Comparison of ENCODE assay signal across 1 cellular context in the genomic region with DNA sequence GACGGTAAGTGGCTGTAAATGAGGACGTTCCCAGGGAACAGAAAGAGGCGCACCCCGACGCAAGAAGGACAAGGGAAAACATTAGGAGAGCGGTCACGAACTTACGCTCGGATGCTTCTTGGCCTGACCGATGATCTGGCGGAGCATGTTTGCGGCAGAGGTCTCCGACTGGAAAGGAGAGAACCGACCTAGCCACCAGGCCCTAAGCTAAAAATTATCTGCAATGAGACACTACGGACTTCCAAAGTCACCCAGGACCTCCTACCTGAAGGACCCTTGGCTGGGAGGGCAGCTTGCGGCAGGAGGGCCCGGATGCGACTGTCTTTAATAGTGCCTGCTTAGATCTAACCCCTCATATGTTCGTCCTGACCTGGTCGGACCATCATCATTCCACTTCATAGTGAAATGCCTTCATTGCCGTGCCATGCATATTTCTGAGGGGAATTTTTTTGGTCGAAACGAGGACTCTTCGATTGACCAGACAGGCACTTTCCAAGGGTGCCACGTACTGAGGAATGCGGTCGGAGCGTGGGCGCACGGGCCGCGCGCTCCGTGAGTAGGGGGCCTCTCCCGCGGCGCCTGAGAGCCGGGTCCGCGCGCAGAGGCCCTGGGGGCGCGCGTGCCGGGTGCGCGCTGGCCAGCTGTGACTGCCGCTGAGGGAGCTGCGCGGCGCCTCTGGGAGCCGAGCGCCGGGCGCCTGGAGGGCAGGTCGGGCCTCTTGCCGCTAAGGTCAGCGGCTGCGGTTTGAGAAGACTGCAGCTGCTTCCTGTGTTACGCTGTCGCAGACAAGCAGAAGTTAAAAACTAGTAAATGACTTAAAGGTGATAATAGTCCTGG.
TF ChIP-seq lines count a peak whose summit lies in the region.

No MANE protein-coding gene starts in this region.

TF ChIP-seq in HepG2, 621 proteins besides CTCF, POLR2A, EP300 and RAD21 (continued from another document and continues in another):
- TF ChIP-seq PHB2 (IDR thresholded peaks at IDR 0.05; ENCODE audit: partially characterized antibody), result no peak
- TF ChIP-seq JUN (CRISPR knock-in tag; IDR thresholded peaks at IDR 0.05), result no peak
- TF ChIP-seq TGIF2 (CRISPR knock-in tag; IDR thresholded peaks at IDR 0.05), result no peak
- peak; percentile 86 for TF ChIP-seq KMT2A (CRISPR knock-in tag; IDR thresholded peaks at IDR 0.05)
- TF ChIP-seq, protein P1, sequence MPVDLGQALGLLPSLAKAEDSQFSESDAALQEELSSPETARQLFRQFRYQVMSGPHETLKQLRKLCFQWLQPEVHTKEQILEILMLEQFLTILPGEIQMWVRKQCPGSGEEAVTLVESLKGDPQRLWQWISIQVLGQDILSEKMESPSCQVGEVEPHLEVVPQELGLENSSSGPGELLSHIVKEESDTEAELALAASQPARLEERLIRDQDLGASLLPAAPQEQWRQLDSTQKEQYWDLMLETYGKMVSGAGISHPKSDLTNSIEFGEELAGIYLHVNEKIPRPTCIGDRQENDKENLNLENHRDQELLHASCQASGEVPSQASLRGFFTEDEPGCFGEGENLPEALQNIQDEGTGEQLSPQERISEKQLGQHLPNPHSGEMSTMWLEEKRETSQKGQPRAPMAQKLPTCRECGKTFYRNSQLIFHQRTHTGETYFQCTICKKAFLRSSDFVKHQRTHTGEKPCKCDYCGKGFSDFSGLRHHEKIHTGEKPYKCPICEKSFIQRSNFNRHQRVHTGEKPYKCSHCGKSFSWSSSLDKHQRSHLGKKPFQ (CRISPR knock-in tag; IDR thresholded peaks at IDR 0.05; ENCODE audit: insufficient replicate concordance), result no peak
- TF ChIP-seq ZNF230 (CRISPR knock-in tag; IDR thresholded peaks at IDR 0.05), result peak; percentile 54; the same call in 1 of the 2 replicates
- TF ChIP-seq MLLT10 (CRISPR knock-in tag; IDR thresholded peaks at IDR 0.05), result 0 out of 2 replicates have a peak, but pooled peaks have one; percentile 33
- peak; percentile 64; the same call in 1 of the 2 replicates for TF ChIP-seq ZSCAN25 (CRISPR knock-in tag; IDR thresholded peaks at IDR 0.05)
- peak; percentile 85 for TF ChIP-seq KLF6 (CRISPR knock-in tag; IDR thresholded peaks at IDR 0.05)
- no peak for TF ChIP-seq RFX5 (IDR thresholded peaks at IDR 0.05; ENCODE audit: low read depth, low read length)
- no peak for TF ChIP-seq TCF12 (IDR thresholded peaks at IDR 0.05)
- 0 out of 2 replicates have a peak, but pooled peaks have one; percentile 32 for TF ChIP-seq TCF12 (CRISPR knock-in tag; IDR thresholded peaks at IDR 0.05)
- no peak; the same call in 1 of the 2 replicates for TF ChIP-seq ZBTB38 (CRISPR knock-in tag; IDR thresholded peaks at IDR 0.05)
- no peak for TF ChIP-seq ZNF468 (CRISPR knock-in tag; IDR thresholded peaks at IDR 0.05)
- peak; percentile 93 for TF ChIP-seq NKX3-1 (CRISPR knock-in tag; IDR thresholded peaks at IDR 0.05)
- peak; percentile 40; the same call in 1 of the 2 replicates for TF ChIP-seq ZNF839 (CRISPR knock-in tag; IDR thresholded peaks at IDR 0.05; ENCODE audit: borderline replicate concordance)
- TF ChIP-seq MIER2 (CRISPR knock-in tag; IDR thresholded peaks at IDR 0.05), result no peak
- TF ChIP-seq HHEX (CRISPR knock-in tag; IDR thresholded peaks at IDR 0.05), result no peak
- TF ChIP-seq, protein P2, sequence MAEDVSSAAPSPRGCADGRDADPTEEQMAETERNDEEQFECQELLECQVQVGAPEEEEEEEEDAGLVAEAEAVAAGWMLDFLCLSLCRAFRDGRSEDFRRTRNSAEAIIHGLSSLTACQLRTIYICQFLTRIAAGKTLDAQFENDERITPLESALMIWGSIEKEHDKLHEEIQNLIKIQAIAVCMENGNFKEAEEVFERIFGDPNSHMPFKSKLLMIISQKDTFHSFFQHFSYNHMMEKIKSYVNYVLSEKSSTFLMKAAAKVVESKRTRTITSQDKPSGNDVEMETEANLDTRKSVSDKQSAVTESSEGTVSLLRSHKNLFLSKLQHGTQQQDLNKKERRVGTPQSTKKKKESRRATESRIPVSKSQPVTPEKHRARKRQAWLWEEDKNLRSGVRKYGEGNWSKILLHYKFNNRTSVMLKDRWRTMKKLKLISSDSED (CRISPR knock-in tag; IDR thresholded peaks at IDR 0.05), result no peak
- peak; percentile 78; the same call in 1 of the 2 replicates for TF ChIP-seq ZNF317 (CRISPR knock-in tag; IDR thresholded peaks at IDR 0.05)
- no peak for TF ChIP-seq ZNF460 (CRISPR knock-in tag; IDR thresholded peaks at IDR 0.05; ENCODE audit: borderline replicate concordance)
- no peak for TF ChIP-seq KDM4B (CRISPR knock-in tag; IDR thresholded peaks at IDR 0.05)
- TF ChIP-seq KAT7 (CRISPR knock-in tag; IDR thresholded peaks at IDR 0.05; ENCODE audit: borderline replicate concordance), result peak; percentile 85; the same call in 1 of the 2 replicates
- TF ChIP-seq, protein P3, sequence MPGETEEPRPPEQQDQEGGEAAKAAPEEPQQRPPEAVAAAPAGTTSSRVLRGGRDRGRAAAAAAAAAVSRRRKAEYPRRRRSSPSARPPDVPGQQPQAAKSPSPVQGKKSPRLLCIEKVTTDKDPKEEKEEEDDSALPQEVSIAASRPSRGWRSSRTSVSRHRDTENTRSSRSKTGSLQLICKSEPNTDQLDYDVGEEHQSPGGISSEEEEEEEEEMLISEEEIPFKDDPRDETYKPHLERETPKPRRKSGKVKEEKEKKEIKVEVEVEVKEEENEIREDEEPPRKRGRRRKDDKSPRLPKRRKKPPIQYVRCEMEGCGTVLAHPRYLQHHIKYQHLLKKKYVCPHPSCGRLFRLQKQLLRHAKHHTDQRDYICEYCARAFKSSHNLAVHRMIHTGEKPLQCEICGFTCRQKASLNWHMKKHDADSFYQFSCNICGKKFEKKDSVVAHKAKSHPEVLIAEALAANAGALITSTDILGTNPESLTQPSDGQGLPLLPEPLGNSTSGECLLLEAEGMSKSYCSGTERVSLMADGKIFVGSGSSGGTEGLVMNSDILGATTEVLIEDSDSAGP (CRISPR knock-in tag; IDR thresholded peaks at IDR 0.05; ENCODE audit: borderline replicate concordance), result peak; percentile 74
- TF ChIP-seq, protein P4, sequence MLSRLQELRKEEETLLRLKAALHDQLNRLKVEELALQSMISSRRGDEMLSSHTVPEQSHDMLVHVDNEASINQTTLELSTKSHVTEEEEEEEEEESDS (CRISPR knock-in tag; IDR thresholded peaks at IDR 0.05; ENCODE audit: borderline replicate concordance), result no peak; the same call in 1 of the 2 replicates
- TF ChIP-seq, protein P5, sequence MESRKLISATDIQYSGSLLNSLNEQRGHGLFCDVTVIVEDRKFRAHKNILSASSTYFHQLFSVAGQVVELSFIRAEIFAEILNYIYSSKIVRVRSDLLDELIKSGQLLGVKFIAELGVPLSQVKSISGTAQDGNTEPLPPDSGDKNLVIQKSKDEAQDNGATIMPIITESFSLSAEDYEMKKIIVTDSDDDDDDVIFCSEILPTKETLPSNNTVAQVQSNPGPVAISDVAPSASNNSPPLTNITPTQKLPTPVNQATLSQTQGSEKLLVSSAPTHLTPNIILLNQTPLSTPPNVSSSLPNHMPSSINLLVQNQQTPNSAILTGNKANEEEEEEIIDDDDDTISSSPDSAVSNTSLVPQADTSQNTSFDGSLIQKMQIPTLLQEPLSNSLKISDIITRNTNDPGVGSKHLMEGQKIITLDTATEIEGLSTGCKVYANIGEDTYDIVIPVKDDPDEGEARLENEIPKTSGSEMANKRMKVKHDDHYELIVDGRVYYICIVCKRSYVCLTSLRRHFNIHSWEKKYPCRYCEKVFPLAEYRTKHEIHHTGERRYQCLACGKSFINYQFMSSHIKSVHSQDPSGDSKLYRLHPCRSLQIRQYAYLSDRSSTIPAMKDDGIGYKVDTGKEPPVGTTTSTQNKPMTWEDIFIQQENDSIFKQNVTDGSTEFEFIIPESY (CRISPR knock-in tag; IDR thresholded peaks at IDR 0.05), result no peak
- TF ChIP-seq CCDC6 (CRISPR knock-in tag; IDR thresholded peaks at IDR 0.05), result peak; percentile 79
- TF ChIP-seq NPAS2 (CRISPR knock-in tag; IDR thresholded peaks at IDR 0.05; ENCODE audit: borderline replicate concordance), result no peak
- TF ChIP-seq EZH2 (conservative IDR thresholded peaks at IDR 0.05; ENCODE audit: low read depth, low read length), result no peak
- no peak for TF ChIP-seq ZFP36L2 (CRISPR knock-in tag; IDR thresholded peaks at IDR 0.05)
- TF ChIP-seq SSRP1 (CRISPR knock-in tag; IDR thresholded peaks at IDR 0.05), result 0 out of 2 replicates have a peak, but pooled peaks have one; percentile 38
- TF ChIP-seq ZNF274 (CRISPR knock-in tag; IDR thresholded peaks at IDR 0.05), result no peak; the same call in 1 of the 2 replicates
- TF ChIP-seq ZFY (CRISPR knock-in tag; IDR thresholded peaks at IDR 0.05), result peak; percentile 95
- TF ChIP-seq GABPA (IDR thresholded peaks at IDR 0.05; ENCODE audit: low read depth, low read length), result no peak
- peak; percentile 74 for TF ChIP-seq GABPA (CRISPR knock-in tag; IDR thresholded peaks at IDR 0.05; ENCODE audit: low read depth)
- TF ChIP-seq ZNF337 (CRISPR knock-in tag; IDR thresholded peaks at IDR 0.05; ENCODE audit: borderline replicate concordance, low read depth), result no peak
- peak; percentile 76 for TF ChIP-seq ZNF781 (CRISPR knock-in tag; IDR thresholded peaks at IDR 0.05; ENCODE audit: borderline replicate concordance, not compliant biosample characterization)
- no peak for TF ChIP-seq SP4 (CRISPR knock-in tag; IDR thresholded peaks at IDR 0.05)
- peak; percentile 72; the same call in 1 of the 2 replicates for TF ChIP-seq MAF1 (CRISPR knock-in tag; IDR thresholded peaks at IDR 0.05; ENCODE audit: borderline replicate concordance)
- TF ChIP-seq ZKSCAN8 (CRISPR knock-in tag; IDR thresholded peaks at IDR 0.05; ENCODE audit: borderline replicate concordance), result peak; percentile 26; the same call in 1 of the 2 replicates
- TF ChIP-seq SRY (CRISPR knock-in tag; IDR thresholded peaks at IDR 0.05), result no peak
- no peak for TF ChIP-seq SMARCC2 (IDR thresholded peaks at IDR 0.05)
- TF ChIP-seq ATRX (CRISPR knock-in tag; IDR thresholded peaks at IDR 0.05; ENCODE audit: borderline replicate concordance), result no peak
- TF ChIP-seq, protein P6, sequence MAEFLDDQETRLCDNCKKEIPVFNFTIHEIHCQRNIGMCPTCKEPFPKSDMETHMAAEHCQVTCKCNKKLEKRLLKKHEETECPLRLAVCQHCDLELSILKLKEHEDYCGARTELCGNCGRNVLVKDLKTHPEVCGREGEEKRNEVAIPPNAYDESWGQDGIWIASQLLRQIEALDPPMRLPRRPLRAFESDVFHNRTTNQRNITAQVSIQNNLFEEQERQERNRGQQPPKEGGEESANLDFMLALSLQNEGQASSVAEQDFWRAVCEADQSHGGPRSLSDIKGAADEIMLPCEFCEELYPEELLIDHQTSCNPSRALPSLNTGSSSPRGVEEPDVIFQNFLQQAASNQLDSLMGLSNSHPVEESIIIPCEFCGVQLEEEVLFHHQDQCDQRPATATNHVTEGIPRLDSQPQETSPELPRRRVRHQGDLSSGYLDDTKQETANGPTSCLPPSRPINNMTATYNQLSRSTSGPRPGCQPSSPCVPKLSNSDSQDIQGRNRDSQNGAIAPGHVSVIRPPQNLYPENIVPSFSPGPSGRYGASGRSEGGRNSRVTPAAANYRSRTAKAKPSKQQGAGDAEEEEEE (CRISPR knock-in tag; IDR thresholded peaks at IDR 0.05; ENCODE audit: borderline replicate concordance), result no peak
- TF ChIP-seq, protein P7, sequence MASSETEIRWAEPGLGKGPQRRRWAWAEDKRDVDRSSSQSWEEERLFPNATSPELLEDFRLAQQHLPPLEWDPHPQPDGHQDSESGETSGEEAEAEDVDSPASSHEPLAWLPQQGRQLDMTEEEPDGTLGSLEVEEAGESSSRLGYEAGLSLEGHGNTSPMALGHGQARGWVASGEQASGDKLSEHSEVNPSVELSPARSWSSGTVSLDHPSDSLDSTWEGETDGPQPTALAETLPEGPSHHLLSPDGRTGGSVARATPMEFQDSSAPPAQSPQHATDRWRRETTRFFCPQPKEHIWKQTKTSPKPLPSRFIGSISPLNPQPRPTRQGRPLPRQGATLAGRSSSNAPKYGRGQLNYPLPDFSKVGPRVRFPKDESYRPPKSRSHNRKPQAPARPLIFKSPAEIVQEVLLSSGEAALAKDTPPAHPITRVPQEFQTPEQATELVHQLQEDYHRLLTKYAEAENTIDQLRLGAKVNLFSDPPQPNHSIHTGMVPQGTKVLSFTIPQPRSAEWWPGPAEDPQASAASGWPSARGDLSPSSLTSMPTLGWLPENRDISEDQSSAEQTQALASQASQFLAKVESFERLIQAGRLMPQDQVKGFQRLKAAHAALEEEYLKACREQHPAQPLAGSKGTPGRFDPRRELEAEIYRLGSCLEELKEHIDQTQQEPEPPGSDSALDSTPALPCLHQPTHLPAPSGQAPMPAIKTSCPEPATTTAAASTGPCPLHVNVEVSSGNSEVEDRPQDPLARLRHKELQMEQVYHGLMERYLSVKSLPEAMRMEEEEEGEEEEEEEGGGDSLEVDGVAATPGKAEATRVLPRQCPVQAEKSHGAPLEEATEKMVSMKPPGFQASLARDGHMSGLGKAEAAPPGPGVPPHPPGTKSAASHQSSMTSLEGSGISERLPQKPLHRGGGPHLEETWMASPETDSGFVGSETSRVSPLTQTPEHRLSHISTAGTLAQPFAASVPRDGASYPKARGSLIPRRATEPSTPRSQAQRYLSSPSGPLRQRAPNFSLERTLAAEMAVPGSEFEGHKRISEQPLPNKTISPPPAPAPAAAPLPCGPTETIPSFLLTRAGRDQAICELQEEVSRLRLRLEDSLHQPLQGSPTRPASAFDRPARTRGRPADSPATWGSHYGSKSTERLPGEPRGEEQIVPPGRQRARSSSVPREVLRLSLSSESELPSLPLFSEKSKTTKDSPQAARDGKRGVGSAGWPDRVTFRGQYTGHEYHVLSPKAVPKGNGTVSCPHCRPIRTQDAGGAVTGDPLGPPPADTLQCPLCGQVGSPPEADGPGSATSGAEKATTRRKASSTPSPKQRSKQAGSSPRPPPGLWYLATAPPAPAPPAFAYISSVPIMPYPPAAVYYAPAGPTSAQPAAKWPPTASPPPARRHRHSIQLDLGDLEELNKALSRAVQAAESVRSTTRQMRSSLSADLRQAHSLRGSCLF (CRISPR knock-in tag; IDR thresholded peaks at IDR 0.05; ENCODE audit: borderline replicate concordance), result no peak
- TF ChIP-seq SIN3A (IDR thresholded peaks at IDR 0.05; ENCODE audit: borderline replicate concordance, low read depth, low read length), result peak; percentile 75; the same call in 1 of the 2 replicates
- no peak for TF ChIP-seq ZNF546 (CRISPR knock-in tag; conservative IDR thresholded peaks at IDR 0.05)
- TF ChIP-seq ZNF446 (CRISPR knock-in tag; IDR thresholded peaks at IDR 0.05), result 0 out of 2 replicates have a peak, but pooled peaks have one; percentile 35
- no peak for TF ChIP-seq ZNF367 (CRISPR knock-in tag; IDR thresholded peaks at IDR 0.05; ENCODE audit: borderline replicate concordance)
- TF ChIP-seq, protein P8, sequence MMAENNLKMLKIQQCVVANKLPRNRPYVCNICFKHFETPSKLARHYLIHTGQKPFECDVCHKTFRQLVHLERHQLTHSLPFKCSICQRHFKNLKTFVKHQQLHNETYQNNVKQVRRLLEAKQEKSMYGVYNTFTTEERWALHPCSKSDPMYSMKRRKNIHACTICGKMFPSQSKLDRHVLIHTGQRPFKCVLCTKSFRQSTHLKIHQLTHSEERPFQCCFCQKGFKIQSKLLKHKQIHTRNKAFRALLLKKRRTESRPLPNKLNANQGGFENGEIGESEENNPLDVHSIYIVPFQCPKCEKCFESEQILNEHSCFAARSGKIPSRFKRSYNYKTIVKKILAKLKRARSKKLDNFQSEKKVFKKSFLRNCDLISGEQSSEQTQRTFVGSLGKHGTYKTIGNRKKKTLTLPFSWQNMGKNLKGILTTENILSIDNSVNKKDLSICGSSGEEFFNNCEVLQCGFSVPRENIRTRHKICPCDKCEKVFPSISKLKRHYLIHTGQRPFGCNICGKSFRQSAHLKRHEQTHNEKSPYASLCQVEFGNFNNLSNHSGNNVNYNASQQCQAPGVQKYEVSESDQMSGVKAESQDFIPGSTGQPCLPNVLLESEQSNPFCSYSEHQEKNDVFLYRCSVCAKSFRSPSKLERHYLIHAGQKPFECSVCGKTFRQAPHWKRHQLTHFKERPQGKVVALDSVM (CRISPR knock-in tag; IDR thresholded peaks at IDR 0.05), result 0 out of 2 replicates have a peak, but pooled peaks have one; percentile 12
- peak; percentile 22; the same call in 1 of the 2 replicates for TF ChIP-seq PPARG (CRISPR knock-in tag; conservative IDR thresholded peaks at IDR 0.05)
